In the genomic region with DNA sequence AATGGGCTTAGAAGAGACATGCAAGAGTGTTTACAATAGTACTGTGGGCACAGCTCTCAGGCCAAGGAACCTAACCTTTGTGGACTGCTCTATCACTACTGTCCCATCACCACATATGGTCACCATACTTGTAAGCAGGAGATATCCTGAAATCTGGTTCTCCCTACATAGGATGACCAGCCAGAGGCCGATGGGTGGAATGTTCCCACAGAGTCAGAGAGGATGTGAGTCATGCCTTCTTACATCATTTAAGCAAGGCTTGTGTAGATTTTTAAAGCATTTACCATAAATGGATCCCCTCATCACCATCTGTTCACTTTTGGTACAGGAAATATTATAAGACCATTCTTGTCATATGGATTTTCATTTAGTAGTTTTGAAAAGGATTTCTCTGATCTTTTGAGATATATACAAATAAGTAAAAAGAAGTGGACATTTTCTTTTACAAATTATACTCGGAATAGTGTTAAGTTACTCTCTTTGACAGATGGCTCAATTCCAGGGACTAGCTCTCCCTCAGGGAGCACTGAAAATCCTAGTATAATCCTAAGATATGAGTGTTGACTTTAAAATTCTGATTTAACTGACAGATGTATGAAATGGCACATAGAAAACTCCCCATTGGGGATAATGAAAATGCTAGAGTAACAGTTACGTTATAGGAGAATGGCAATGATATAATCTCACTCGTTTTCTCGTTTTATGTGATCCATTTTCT, we compare ENCODE assay signal across 12 cellular contexts. TPM values are rescaled to one million over a fixed set of nuclear protein-coding genes. Genes with fewer than 3 reads are reported as not detected.
A peak's percentile ranks its signal among the peaks of the same experiment; 100 is the strongest.
DNase-seq lines count a peak whose midpoint lies in the region; ATAC-seq lines count a peak whose summit lies in the region.
"Had no signal": no experiment of that assay in that cellular context is flagged by ENCODE, and none has a peak within 500 bp of the region (broad histone marks: within the 10 kb centered on the region; RNA-seq: fewer than 3 reads in every experiment).

No MANE protein-coding gene starts in this region.

- H3K4me3 ChIP-seq in right cardiac atrium (ENCODE audit: low read length) (no peak overlapping the region), aorta (ENCODE audit: low read length in 2 of 2) (peak overlapping the region in 1 of 2 donors; percentile 34)

- DNase-seq in Right ventricle myocardium superior (no peak), cardiac septum (ENCODE audit: low spot score) (no peak), astrocyte of the hippocampus (ENCODE audit: low read depth, low spot score) (peak; percentile 89), right cardiac atrium (peak in 1 of 3 donors; percentile 35), aorta (peak in 1 of 2 donors; percentile 71), NCI-H2081 treated with DMSO at 0.1 percent for 48 hours (lab: John Stamatoyannopoulos, UW) (no peak)
- no peak for DNase-seq in activated CD4-positive, alpha-beta T cell treated with anti-CD3 and anti-CD28 coated beads for 4 hours
- DNase-seq: activated CD4-positive, alpha-beta T cell treated with anti-CD3 and anti-CD28 coated beads for 1 hour; cerebellar nuclear complex; naive thymus-derived CD4-positive, alpha-beta T cell had no signal

- ATAC-seq in Right ventricle myocardium superior (ENCODE audit: poor library complexity) (peak; percentile 85), right cardiac atrium (peak; percentile 83 to 93), aorta (ENCODE audit: low FRiP score) (peak; percentile 83), HG03095 (IDR thresholded peaks at IDR 0.05; ENCODE audit: unreplicated experiment) (no peak)
- ATAC-seq: naive thymus-derived CD4-positive, alpha-beta T cell had no signal

- H3K27me3 ChIP-seq in right cardiac atrium (ENCODE audit: control insufficient read depth, insufficient read depth) (no peaks in the 10 kb centered on the region), aorta (ENCODE audit: control insufficient read depth in 1 of 2, insufficient read depth in 2 of 2, low read length in 1 of 2) (no peaks in the 10 kb centered on the region)

- no peaks in the 10 kb centered on the region for H3K36me3 ChIP-seq in aorta (ENCODE audit: control insufficient read depth in 1 of 2, insufficient read depth in 2 of 2, low read length in 1 of 2)

- intact Hi-C loops in Right ventricle myocardium superior (cut with DNase I) (no loop called here), cardiac septum (cut with DNase I) (loop anchor here (5.0 to 10.0 kb wide), 2 partner anchors 572 to 1524 kb away; no protein-coding TSS in a partner anchor), right cardiac atrium (cut with DNase I) (loop anchor here in 2 of 4 donors (5.0 to 10.0 kb wide), 3 partner anchors 772 to 1522 kb away; no protein-coding TSS in a partner anchor), aorta (cut with DNase I) (loop anchor here (5.0 to 10.0 kb wide), 5 partner anchors 52 to 314 kb away; no protein-coding TSS in a partner anchor)

- H3K27ac ChIP-seq in right cardiac atrium (ENCODE audit: low read length), result no peak overlapping the region
- H3K27ac ChIP-seq in aorta (ENCODE audit: low read depth in 1 of 2, low read length in 2 of 2), result peak overlapping the region; percentile 58 to 77

- WGBS in right cardiac atrium, result 49% methylated on average over 5 of the region's 5 CpGs
- 18 to 20% methylated on average over 5 of the region's 5 CpGs for WGBS in aorta, 2 donors

- H3K9me3 ChIP-seq in right cardiac atrium (ENCODE audit: control insufficient read depth, low read length) (no peaks in the 10 kb centered on the region), aorta (ENCODE audit: control insufficient read depth, low read length) (no peaks in the 10 kb centered on the region)

- H3K4me1 ChIP-seq in right cardiac atrium (ENCODE audit: control insufficient read depth, insufficient read depth, low read length) (no peaks in the 10 kb centered on the region), aorta (ENCODE audit: control insufficient read depth in 1 of 2, insufficient read depth in 2 of 2, low read length in 2 of 2) (peaks cover 2 to 7% of the 10 kb centered on the region in 2 donors)

RNA-seq across cellular contexts. Expression of gene HTR1B, which starts 6.6 kb away (rescaled TPM):
- total RNA-seq in Right ventricle myocardium superior, result not detected
- 0.11 TPM for total RNA-seq in cardiac septum
- not detected for total RNA-seq in right cardiac atrium
- not detected for polyA plus RNA-seq in right cardiac atrium
- total RNA-seq in aorta, result 10 to 100 TPM in 1 of 2 donors, 1 to 10 TPM in 1; 6.6 to 17.5 TPM
- polyA plus RNA-seq in aorta, result 1 to 10 TPM in 1 of 2 donors, under 1 TPM in 1; 0.50 to 7.2 TPM
- total RNA-seq: B cell; naive thymus-derived CD4-positive, alpha-beta T cell had no signal
- polyA plus RNA-seq: naive thymus-derived CD4-positive, alpha-beta T cell had no signal
